Comparison of ENCODE assay signal across 17 cellular contexts in the genomic region with DNA sequence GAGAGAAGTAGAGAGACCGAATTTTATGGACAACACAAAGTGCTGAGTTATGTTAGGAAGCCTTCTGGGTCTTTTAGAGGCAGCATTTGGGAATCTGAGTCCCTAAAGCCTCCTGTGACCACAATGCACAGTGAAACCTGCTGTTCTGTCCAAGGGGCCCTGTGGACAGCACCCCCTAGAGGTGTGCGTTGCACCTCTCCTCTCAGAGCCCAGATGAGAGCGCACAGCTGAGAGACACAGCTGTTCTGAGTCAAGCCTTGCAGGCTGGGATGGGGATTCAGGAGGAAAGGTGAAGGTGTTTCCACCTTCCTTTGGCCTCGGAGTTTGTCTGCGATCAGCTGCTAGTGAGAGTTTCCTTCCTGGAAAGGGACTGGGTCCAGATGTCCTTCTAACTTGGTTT. TPM values are rescaled to one million over a fixed set of nuclear protein-coding genes. Genes with fewer than 3 reads are reported as not detected.
DNase-seq lines count a peak whose midpoint lies in the region; ATAC-seq and TF ChIP-seq lines count a peak whose summit lies in the region.
"Had no signal": no experiment of that assay in that cellular context is flagged by ENCODE, and none has a peak within 500 bp of the region (broad histone marks: within the 10 kb centered on the region; RNA-seq: fewer than 3 reads in every experiment).

No MANE protein-coding gene starts in this region.

- H3K4me3 ChIP-seq in Caco-2 (ENCODE audit: low read depth, low read length): no peak overlapping the region
- H3K4me3 ChIP-seq in lower lobe of right lung: no peak overlapping the region
- H3K4me3 ChIP-seq: left ventricle myocardium inferior had no signal

- CTCF ChIA-PET in Caco-2 (lab: Charles Lee): interaction anchor here (1.0 kb wide), 1 partner anchor 15 kb away, joined by 4 read pairs; no protein-coding TSS in a partner anchor
- CTCF ChIA-PET in HEK293T (lab: Yijun Ruan, JAX): interaction anchor here (0.6 to 1.2 kb wide), 6 partner anchors 8 to 155 kb away, joined by 3 read pairs; partner anchors contain the start of gene PCK1

- no peak overlapping the region for H3K27ac ChIP-seq in VCaP
- H3K27ac ChIP-seq in lower lobe of right lung: no peak overlapping the region
- H3K27ac ChIP-seq: left ventricle myocardium inferior had no signal

- no peak overlapping the region for H3K4me3 Mint-ChIP-seq in Caco-2 (ENCODE audit: unreplicated experiment)
- H3K4me3 Mint-ChIP-seq: CD8-positive, alpha-beta memory T cell; stimulated activated memory B cell treated with anti-CD40 and anti-IgM and Interleukin-4, amounts not matched to agents 10 μg/mL and 1 μg/mL and 100 μg/mL, for 72 hours; T-helper 17 cell had no signal

- H3K9me3 ChIP-seq in Caco-2 (no peaks in the 10 kb centered on the region), lower lobe of right lung (no peaks in the 10 kb centered on the region)
- H3K9me3 ChIP-seq: left ventricle myocardium inferior had no signal

- no peaks in the 10 kb centered on the region for H3K4me1 Mint-ChIP-seq in Caco-2 (ENCODE audit: low read depth, unreplicated experiment)
- H3K4me1 Mint-ChIP-seq: CD8-positive, alpha-beta memory T cell; stimulated activated memory B cell treated with anti-CD40 and anti-IgM and Interleukin-4, amounts not matched to agents 10 μg/mL and 1 μg/mL and 100 μg/mL, for 72 hours; T-helper 17 cell had no signal

- intact Hi-C loops in Caco-2 (cut with micrococcal nuclease; ENCODE audit: unreplicated experiment): no loop called here
- intact Hi-C loops in lower lobe of right lung (cut with DNase I): no loop called here

- no peaks in the 10 kb centered on the region for H3K4me1 ChIP-seq in Caco-2
- H3K4me1 ChIP-seq in lower lobe of right lung: no peaks in the 10 kb centered on the region
- H3K4me1 ChIP-seq: left ventricle myocardium inferior had no signal

- peaks cover 5% of the 10 kb centered on the region for H3K27me3 Mint-ChIP-seq in Caco-2 (ENCODE audit: insufficient read depth, unreplicated experiment)

- H3K27me3 ChIP-seq in Caco-2 (replicated peaks; ENCODE audit: control insufficient read depth, insufficient read depth, low read length) (no peaks in the 10 kb centered on the region; the same call in 1 of the 2 replicates), lower lobe of right lung (ENCODE audit: low read depth) (peaks cover 16% of the 10 kb centered on the region)

- H3K36me3 Mint-ChIP-seq in Caco-2 (ENCODE audit: insufficient read depth, unreplicated experiment): no peaks in the 10 kb centered on the region
- H3K36me3 Mint-ChIP-seq: activated naive CD4-positive, alpha-beta T cell treated with anti-CD3 and anti-CD28 coated beads, Interleukin-2, amount 50 U/mL, for 72 hours; CD8-positive, alpha-beta memory T cell; stimulated activated memory B cell treated with anti-CD40 and anti-IgM and Interleukin-4, amounts not matched to agents 10 μg/mL and 1 μg/mL and 100 μg/mL, for 72 hours had no signal

- H3K27ac Mint-ChIP-seq in Caco-2 (ENCODE audit: unreplicated experiment): no peak overlapping the region
- H3K27ac Mint-ChIP-seq: activated naive CD4-positive, alpha-beta T cell treated with anti-CD3 and anti-CD28 coated beads, Interleukin-2, amount 50 U/mL, for 72 hours; stimulated activated memory B cell treated with anti-CD40 and anti-IgM and Interleukin-4, amounts not matched to agents 10 μg/mL and 1 μg/mL and 100 μg/mL, for 72 hours; T-helper 17 cell had no signal

- POLR2A ChIA-PET in Caco-2 (lab: Charles Lee): no interaction called here
- POLR2A ChIA-PET in HEK293T (lab: Yijun Ruan, JAX): no interaction called here

- no TSS peak for BruUV-seq in Caco-2 (replicated peaks; lab: Mats Ljungman, UMichigan)

- H3K36me3 ChIP-seq in Caco-2 (ENCODE audit: control insufficient read depth, insufficient read depth, low read length) (no peaks in the 10 kb centered on the region), lower lobe of right lung (no peaks in the 10 kb centered on the region)
- H3K36me3 ChIP-seq: left ventricle myocardium inferior had no signal

- DNase-seq in Caco-2: peak in 1 of 2 experiments; percentile 55
- peak; percentile 79 for DNase-seq in HEK293T (ENCODE audit: extremely low spot score)
- no peak for DNase-seq in lower lobe of right lung
- DNase-seq in activated CD4-positive, alpha-beta T cell treated with anti-CD3 and anti-CD28 coated beads, Interleukin-2, amount 50 U/mL, for 48 hours: no peak
- no peak for DNase-seq in NCI-H2171 (lab: John Stamatoyannopoulos, UW)
- DNase-seq in kidney tubule cell (ENCODE audit: low spot score): no peak
- DNase-seq: CD8-positive, alpha-beta memory T cell; left ventricle myocardium inferior; NCI-H748 treated with DMSO at 0.1 percent for 48 hours; T-helper 17 cell had no signal

- no peaks in the 10 kb centered on the region for H3K9me3 Mint-ChIP-seq in Caco-2 (ENCODE audit: unreplicated experiment)
- H3K9me3 Mint-ChIP-seq: activated naive CD4-positive, alpha-beta T cell treated with anti-CD3 and anti-CD28 coated beads, Interleukin-2, amount 50 U/mL, for 72 hours; CD8-positive, alpha-beta memory T cell; stimulated activated memory B cell treated with anti-CD40 and anti-IgM and Interleukin-4, amounts not matched to agents 10 μg/mL and 1 μg/mL and 100 μg/mL, for 72 hours had no signal

- peak; percentile 63 to 76 for TF ChIP-seq CTCF in Caco-2 (IDR thresholded peaks at IDR 0.05; ENCODE audit: insufficient read depth in 1 of 2, low read depth in 1 of 2, low read length in 1 of 2, severe bottlenecking in 1 of 2, unreplicated experiment in 1 of 2)
- TF ChIP-seq CTCF in VCaP (conservative IDR thresholded peaks at IDR 0.05): 0 out of 2 replicates have a peak, but pooled peaks have one; percentile 12
- TF ChIP-seq CTCF in lower lobe of right lung (IDR thresholded peaks at IDR 0.05): peak; percentile 23

- no peak for ATAC-seq in lower lobe of right lung
- ATAC-seq in GM19463 (IDR thresholded peaks at IDR 0.05; ENCODE audit: unreplicated experiment): no peak
- ATAC-seq: activated naive CD4-positive, alpha-beta T cell treated with anti-CD3 and anti-CD28 coated beads, Interleukin-2, amount 50 U/mL, for 72 hours; stimulated activated memory B cell treated with anti-CD40 and anti-IgM and Interleukin-4, amounts not matched to agents 10 μg/mL and 1 μg/mL and 100 μg/mL, for 72 hours; T-helper 17 cell had no signal

TF ChIP-seq in HEK293T, 16 proteins besides CTCF, POLR2A, EP300 and RAD21:
- TF ChIP-seq SP1 (IDR thresholded peaks at IDR 0.05) (no peak), L3MBTL2 (conservative IDR thresholded peaks at IDR 0.05) (no peak), ARNT (IDR thresholded peaks at IDR 0.05) (no peak), HDGF (IDR thresholded peaks at IDR 0.05; ENCODE audit: borderline replicate concordance) (no peak), LEF1 (IDR thresholded peaks at IDR 0.05; ENCODE audit: borderline replicate concordance) (no peak), FOXK2 (IDR thresholded peaks at IDR 0.05) (no peak), ELF4 (IDR thresholded peaks at IDR 0.05) (no peak), PKNOX1 (IDR thresholded peaks at IDR 0.05) (no peak), CTBP1 (IDR thresholded peaks at IDR 0.05; ENCODE audit: borderline replicate concordance) (no peak), BHLHE40 (IDR thresholded peaks at IDR 0.05; ENCODE audit: borderline replicate concordance) (no peak), SUZ12 (IDR thresholded peaks at IDR 0.05) (no peak), TARDBP (IDR thresholded peaks at IDR 0.05) (no peak), FOXM1 (IDR thresholded peaks at IDR 0.05; ENCODE audit: borderline replicate concordance) (no peak), FOXA1 (IDR thresholded peaks at IDR 0.05) (no peak), NFRKB (IDR thresholded peaks at IDR 0.05) (no peak), ZNF384 (IDR thresholded peaks at IDR 0.05) (no peak)
TF ChIP-seq in HEK293T: peak in this region for 0.

RNA-seq across cellular contexts. Expression of gene PCK1, which starts 13.0 kb away (rescaled TPM):
- 0.42 TPM in 1 of 2 replicates, not detected in the other for total RNA-seq in Caco-2 (2022)
- not detected for total RNA-seq in lower lobe of right lung
- total RNA-seq: activated naive CD4-positive, alpha-beta T cell treated with anti-CD3 and anti-CD28 coated beads, Interleukin-2, amount 50 U/mL, for 72 hours; CD8-positive, alpha-beta memory T cell; fibroblast of villous mesenchyme; M059J; T-helper 17 cell had no signal

RNA-seq across cellular contexts. Expression of gene ZBP1, which starts 46.3 kb away (rescaled TPM):
- total RNA-seq in Caco-2 (2022) (not detected in 2 replicates), lower lobe of right lung (5.8 TPM)
- total RNA-seq: fibroblast of villous mesenchyme, left ventricle myocardium inferior had no signal

RNA-seq across cellular contexts. Expression of gene CTCFL, which starts 49.0 kb away (rescaled TPM):
- not detected in 2 replicates for total RNA-seq in Caco-2 (2022)
- total RNA-seq in lower lobe of right lung: not detected
- total RNA-seq: activated naive CD4-positive, alpha-beta T cell treated with anti-CD3 and anti-CD28 coated beads, Interleukin-2, amount 50 U/mL, for 72 hours; CD8-positive, alpha-beta memory T cell; fibroblast of villous mesenchyme; left ventricle myocardium inferior; M059J; omental fat pad; T-helper 17 cell had no signal

Comparison
In these comparisons a context has a peak if more than half of its experiments do, and no peak if none do; other contexts are left out.
1. CTCF ChIP-seq: peak in every context shown above with its lines; median percentile 70 in Caco-2; 23 in lower lobe of right lung; 12 in VCaP.